17 cellular contexts compared by ENCODE assay signal in genomic region chr6:121600389-121601233, GRCh38.
DNase-seq lines count a peak whose midpoint lies in the region; ATAC-seq, FAIRE-seq and TF ChIP-seq lines count a peak whose summit lies in the region.
"Had no signal": no experiment of that assay in that cellular context is flagged by ENCODE, and none has a peak within 500 bp of the region (broad histone marks: within the 10 kb centered on the region; RNA-seq: fewer than 3 reads in every experiment).

No MANE protein-coding gene starts in this region.

- TF ChIP-seq RAD21 in IMR-90 (IDR thresholded peaks at IDR 0.05; ENCODE audit: low read length), result no peak

- no peak overlapping the region for H3K9ac ChIP-seq in IMR-90 (ENCODE audit: low read depth, low read length)
- H3K9ac ChIP-seq: BLaER1 treated with 17β-estradiol and CSF1 and Interleukin-3, amounts not matched to agents 10 nM and 100 nM had no signal

- no peak for TF ChIP-seq POLR2A in IMR-90 (IDR thresholded peaks at IDR 0.05; ENCODE audit: low read depth, low read length)

- BruUV-seq in IMR-90 (replicated peaks; lab: Mats Ljungman, UMichigan) (no TSS peak), A673 (replicated peaks; lab: Mats Ljungman, UMichigan) (no TSS peak)

- intact Hi-C loops in IMR-90 (cut with micrococcal nuclease), result loop anchor here (2.0 kb wide), 1 partner anchor 164 kb away; no protein-coding TSS in a partner anchor
- intact Hi-C loops in A673 (cut with micrococcal nuclease; ENCODE audit: unreplicated experiment), result no loop called here

- H3K23ac ChIP-seq in IMR-90 (ENCODE audit: low read depth, low read length), result no peak overlapping the region

- no peak overlapping the region; the same call in 1 of the 2 replicates for H3K4ac ChIP-seq in IMR-90 (ENCODE audit: low read depth, low read length)

- H3K18ac ChIP-seq in IMR-90 (ENCODE audit: low read depth, low read length), result peak overlapping the region; percentile 69

- no peaks in the 10 kb centered on the region for H3K9me1 ChIP-seq in IMR-90 (ENCODE audit: insufficient read depth, low read length)

- H3K9me3 ChIP-seq in IMR-90 (ENCODE audit: control insufficient read depth, insufficient read depth, low read length), result no peaks in the 10 kb centered on the region
- no peaks in the 10 kb centered on the region for H3K9me3 ChIP-seq in small intestine (ENCODE audit: control insufficient read depth, low read depth)
- H3K9me3 ChIP-seq in A673 (ENCODE audit: low read depth, low read length, poor library complexity, severe bottlenecking), result no peaks in the 10 kb centered on the region
- H3K9me3 ChIP-seq: BLaER1 treated with 17β-estradiol and CSF1 and Interleukin-3, amounts not matched to agents 10 nM and 100 nM had no signal

- H2AK5ac ChIP-seq in IMR-90 (ENCODE audit: low read depth, low read length), result no peak overlapping the region

- no peak overlapping the region for H3K4me3 ChIP-seq in IMR-90 (ENCODE audit: insufficient read depth, low read depth, low read length)
- no peak overlapping the region for H3K4me3 ChIP-seq in fibroblast of villous mesenchyme (ENCODE audit: low read depth, low read length)
- no peak overlapping the region for H3K4me3 ChIP-seq in small intestine (ENCODE audit: low read depth in 1 of 2, low read length in 2 of 2)
- no peak overlapping the region for H3K4me3 ChIP-seq in A673 (ENCODE audit: low read depth, low read length, poor library complexity, severe bottlenecking)
- H3K4me3 ChIP-seq: BLaER1 treated with 17β-estradiol and CSF1 and Interleukin-3, amounts not matched to agents 10 nM and 100 nM had no signal

- dilution Hi-C loops in IMR-90 (cut with HindIII; ENCODE audit: low sequenced_read_pairs, unreplicated experiment), result no loop called here

- peak; percentile 30 for ATAC-seq in IMR-90 (ENCODE audit: low read depth)
- no peak for ATAC-seq in SK-N-SH treated with all-trans-retinoic acid at 6 μM for 48 hours
- no peak for ATAC-seq in GM18907 (IDR thresholded peaks at IDR 0.05; ENCODE audit: unreplicated experiment)
- ATAC-seq: HCT116 had no signal

- H4K20me1 ChIP-seq in IMR-90 (ENCODE audit: insufficient read depth, low read length), result no peaks in the 10 kb centered on the region
- H4K20me1 ChIP-seq: BLaER1 treated with 17β-estradiol and CSF1 and Interleukin-3, amounts not matched to agents 10 nM and 100 nM had no signal

- H2AFZ ChIP-seq in IMR-90 (replicated peaks; ENCODE audit: low read length, poor library complexity), result no peak overlapping the region

- H3K4me1 ChIP-seq in IMR-90 (ENCODE audit: control insufficient read depth, insufficient read depth, low read length) (peaks cover 4% of the 10 kb centered on the region), small intestine (ENCODE audit: control insufficient read depth in 2 of 2, insufficient read depth in 1 of 2, low read depth in 1 of 2, low read length in 1 of 2) (no peaks in the 10 kb centered on the region), A673 (ENCODE audit: insufficient read depth, low read length, poor library complexity, severe bottlenecking) (no peaks in the 10 kb centered on the region)
- H3K4me1 ChIP-seq: BLaER1 treated with 17β-estradiol and CSF1 and Interleukin-3, amounts not matched to agents 10 nM and 100 nM had no signal

- H4K5ac ChIP-seq in IMR-90 (ENCODE audit: low read depth, low read length), result peak overlapping the region; percentile 33

- no peaks in the 10 kb centered on the region for H3K79me1 ChIP-seq in IMR-90 (ENCODE audit: low read depth in 1 of 2, low read length in 2 of 2)

- H2AK9ac ChIP-seq in IMR-90 (replicated peaks; ENCODE audit: low read depth, low read length, poor library complexity), result no peak overlapping the region

- peak overlapping the region; percentile 22; the same call in 1 of the 3 replicates for H2BK15ac ChIP-seq in IMR-90 (ENCODE audit: low read depth, low read length)

- peak overlapping the region; percentile 5; the same call in 1 of the 2 replicates for H3K4me2 ChIP-seq in IMR-90 (ENCODE audit: low read depth, low read length)
- H3K4me2 ChIP-seq: BLaER1 treated with 17β-estradiol and CSF1 and Interleukin-3, amounts not matched to agents 10 nM and 100 nM had no signal

- H3K36me3 ChIP-seq in IMR-90 (ENCODE audit: control insufficient read depth, insufficient read depth, low read length) (no peaks in the 10 kb centered on the region), small intestine (ENCODE audit: control insufficient read depth in 2 of 2, insufficient read depth in 2 of 2, low read length in 2 of 2) (no peaks in the 10 kb centered on the region), A673 (ENCODE audit: insufficient read depth, low read length, poor library complexity, severe bottlenecking) (no peaks in the 10 kb centered on the region)
- H3K36me3 ChIP-seq: BLaER1 treated with 17β-estradiol and CSF1 and Interleukin-3, amounts not matched to agents 10 nM and 100 nM had no signal

- no peak overlapping the region for H3K56ac ChIP-seq in IMR-90 (ENCODE audit: extremely low read depth, insufficient read depth, low read length)

- POLR2A ChIA-PET in IMR-90 (lab: Charles Lee; ENCODE audit: unreplicated experiment), result no interaction called here
- POLR2A ChIA-PET in A673 (lab: Charles Lee; ENCODE audit: low non-redundant PET), result no interaction called here

- H4K8ac ChIP-seq in IMR-90 (ENCODE audit: low read depth in 2 of 2, low read length in 2 of 2), result peak overlapping the region in 1 of 2 experiments; percentile 61; a peak in 2 of 4 replicates

- in situ Hi-C loops in IMR-90 (cut with MboI; ENCODE audit: low sequenced_read_pairs), result no loop called here

- no CpG with 5 or more reads among the region's 6 CpGs for WGBS in IMR-90 (ENCODE audit: extremely low coverage in 2 of 2, insufficient read length in 1 of 2), 2 experiments
- WGBS in small intestine, 3 donors, result 63 to 85% (median 85%) methylated on average over 6 of the region's 6 CpGs

- peak overlapping the region; percentile 63; the same call in 1 of the 2 replicates for H2BK20ac ChIP-seq in IMR-90 (ENCODE audit: low read depth, low read length)

- no peaks in the 10 kb centered on the region for H3K27me3 ChIP-seq in IMR-90 (ENCODE audit: control insufficient read depth, insufficient read depth, low read length)
- no peaks in the 10 kb centered on the region for H3K27me3 ChIP-seq in small intestine (ENCODE audit: control insufficient read depth in 2 of 2, insufficient read depth in 2 of 2, low read length in 2 of 2)
- no peaks in the 10 kb centered on the region for H3K27me3 ChIP-seq in A673 (replicated peaks; ENCODE audit: insufficient read depth, low read depth, low read length, poor library complexity)
- H3K27me3 ChIP-seq: BLaER1 treated with 17β-estradiol and CSF1 and Interleukin-3, amounts not matched to agents 10 nM and 100 nM had no signal

- no peak overlapping the region for H2BK120ac ChIP-seq in IMR-90 (ENCODE audit: low read depth, low read length)

- H4K91ac ChIP-seq in IMR-90 (ENCODE audit: insufficient read depth, low read depth, low read length), result no peak overlapping the region

- peak overlapping the region; percentile 63 for H2BK5ac ChIP-seq in IMR-90 (ENCODE audit: low read depth, low read length, poor library complexity, severe bottlenecking)

- H3K27ac ChIP-seq in IMR-90 (ENCODE audit: insufficient read depth, low read length), result no peak overlapping the region
- H3K27ac ChIP-seq in small intestine (ENCODE audit: low read depth in 1 of 2, low read length in 1 of 2), result no peak overlapping the region
- H3K27ac ChIP-seq in A673 (ENCODE audit: low read depth, low read length, poor library complexity, severe bottlenecking), result no peak overlapping the region
- H3K27ac ChIP-seq: BLaER1 treated with 17β-estradiol and CSF1 and Interleukin-3, amounts not matched to agents 10 nM and 100 nM had no signal

- CTCF ChIA-PET in IMR-90 (lab: Yijun Ruan, JAX), result no interaction called here
- CTCF ChIA-PET in A673 (lab: Charles Lee), result no interaction called here

- H3K14ac ChIP-seq in IMR-90 (replicated peaks; ENCODE audit: low read depth, low read length), result no peak overlapping the region

- no peak for TF ChIP-seq CTCF in IMR-90 (conservative IDR thresholded peaks at IDR 0.05; ENCODE audit: low read depth, low read length)
- no peak for TF ChIP-seq CTCF in fibroblast of villous mesenchyme (IDR thresholded peaks at IDR 0.05; ENCODE audit: insufficient read depth, low read depth, low read length)
- no peak for TF ChIP-seq CTCF in A673 (conservative IDR thresholded peaks at IDR 0.05; ENCODE audit: low read depth, low read length)

- FAIRE-seq in small intestine (lab: Jason Lieb, UNC), result no peak
- FAIRE-seq: H54, HTR-8/SVneo had no signal

- DNase-seq in IMR-90, result peak; percentile 62
- peak; percentile 92 for DNase-seq in fibroblast of villous mesenchyme (ENCODE audit: low read depth)
- DNase-seq in small intestine, result peak; percentile 2
- DNase-seq in stimulated activated CD4-positive, alpha-beta T cell treated with anti-CD3 and anti-CD28 coated beads, Interleukin-1b, Interleukin-23, amount 100 ng/mL, for 48 hours, result no peak
- DNase-seq in A673 (ENCODE audit: low spot score), result no peak
- no peak for DNase-seq in CD1c-positive myeloid dendritic cell (ENCODE audit: extremely low spot score)
- DNase-seq: 8988T; ACHN; Calu3; CD4-positive, alpha-beta T cell; DMS 273 treated with DMSO at 0.1 percent for 48 hours had no signal

TF ChIP-seq in IMR-90, 13 proteins besides CTCF, POLR2A, EP300 and RAD21:
- TF ChIP-seq NFE2L2 (IDR thresholded peaks at IDR 0.05; ENCODE audit: low read depth, low read length), result no peak
- TF ChIP-seq FOS (IDR thresholded peaks at IDR 0.05; ENCODE audit: low read depth, low read length), result no peak
- TF ChIP-seq CEBPB (IDR thresholded peaks at IDR 0.05; ENCODE audit: low read depth, low read length), result peak; percentile 37; the same call in 1 of the 2 replicates
- peak; percentile 62 for TF ChIP-seq MAFK (IDR thresholded peaks at IDR 0.05; ENCODE audit: low read depth, low read length)
- TF ChIP-seq SMC3 (IDR thresholded peaks at IDR 0.05; ENCODE audit: low read depth, low read length), result no peak

Comparison
In these comparisons a context has a peak if more than half of its experiments do, and no peak if none do; other contexts are left out.
1. DNase-seq: peak in IMR-90 (single experiment), fibroblast of villous mesenchyme (single experiment) and small intestine (single experiment); none in stimulated activated CD4-positive, alpha-beta T cell treated with anti-CD3 and anti-CD28 coated beads, Interleukin-1b, Interleukin-23, amount 100 ng/mL, for 48 hours (single experiment), A673 (single experiment) and CD1c-positive myeloid dendritic cell (single experiment).